1 cellular context compared by ENCODE assay signal in the genomic region with DNA sequence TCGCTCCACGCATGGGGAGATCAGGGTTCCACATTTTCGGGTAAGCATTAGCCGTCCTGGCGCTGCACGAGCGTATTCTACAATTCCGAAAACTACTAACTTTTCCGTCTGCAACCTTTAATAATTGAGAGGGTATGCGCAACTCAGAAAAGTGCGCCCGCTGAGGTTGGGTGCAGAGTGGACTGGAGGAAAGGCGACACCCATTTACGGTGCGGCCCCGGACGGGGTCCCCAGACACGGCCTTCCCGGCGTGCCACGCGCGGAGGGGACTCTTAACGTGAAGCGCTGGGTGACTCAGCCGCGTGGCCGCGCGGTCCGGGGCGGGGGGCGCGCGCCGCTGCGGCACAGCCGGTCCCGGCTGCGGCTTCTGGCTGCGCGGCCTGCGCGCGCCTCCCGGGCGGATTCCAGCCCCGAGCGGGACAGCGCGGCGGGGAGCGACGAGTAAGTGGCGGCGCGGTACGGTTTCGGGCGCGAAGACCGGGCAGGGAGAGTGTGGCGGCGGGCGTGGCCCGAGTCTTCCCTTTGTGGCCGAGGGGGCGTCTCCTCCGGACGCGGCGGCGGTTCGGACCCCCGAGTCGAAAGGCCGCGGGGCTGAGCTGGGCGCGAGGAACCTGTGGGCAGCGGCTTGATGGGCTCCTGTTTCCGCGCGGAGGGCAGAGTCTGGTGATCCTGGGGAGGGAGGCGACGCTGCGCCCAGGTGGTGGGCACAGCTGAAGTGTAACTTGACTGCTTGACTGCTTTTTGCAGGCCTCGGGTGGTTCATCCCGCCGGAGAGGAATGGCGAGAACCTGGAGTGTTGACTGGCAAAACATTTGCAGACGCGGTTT.
TF ChIP-seq lines count a peak whose summit lies in the region.

A gene (plus strand): TSS at position 330 of the 827 bp plus-strand sequence. CDS start 27,098 bp downstream, outside the sequence.
A gene with protein sequence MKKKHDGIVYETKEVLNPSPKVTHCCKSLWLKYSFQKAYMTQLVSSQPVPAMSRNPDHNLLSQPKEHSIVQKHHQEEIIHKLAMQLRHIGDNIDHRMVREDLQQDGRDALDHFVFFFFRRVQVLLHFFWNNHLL (minus strand): TSS at position 184 of the 827 bp plus-strand sequence. CDS start 16,772 bp downstream, outside the sequence.

TF ChIP-seq in K562, 482 proteins besides CTCF, POLR2A, EP300 and RAD21 (continued from another document and continues in another):
- TF ChIP-seq, protein P1, sequence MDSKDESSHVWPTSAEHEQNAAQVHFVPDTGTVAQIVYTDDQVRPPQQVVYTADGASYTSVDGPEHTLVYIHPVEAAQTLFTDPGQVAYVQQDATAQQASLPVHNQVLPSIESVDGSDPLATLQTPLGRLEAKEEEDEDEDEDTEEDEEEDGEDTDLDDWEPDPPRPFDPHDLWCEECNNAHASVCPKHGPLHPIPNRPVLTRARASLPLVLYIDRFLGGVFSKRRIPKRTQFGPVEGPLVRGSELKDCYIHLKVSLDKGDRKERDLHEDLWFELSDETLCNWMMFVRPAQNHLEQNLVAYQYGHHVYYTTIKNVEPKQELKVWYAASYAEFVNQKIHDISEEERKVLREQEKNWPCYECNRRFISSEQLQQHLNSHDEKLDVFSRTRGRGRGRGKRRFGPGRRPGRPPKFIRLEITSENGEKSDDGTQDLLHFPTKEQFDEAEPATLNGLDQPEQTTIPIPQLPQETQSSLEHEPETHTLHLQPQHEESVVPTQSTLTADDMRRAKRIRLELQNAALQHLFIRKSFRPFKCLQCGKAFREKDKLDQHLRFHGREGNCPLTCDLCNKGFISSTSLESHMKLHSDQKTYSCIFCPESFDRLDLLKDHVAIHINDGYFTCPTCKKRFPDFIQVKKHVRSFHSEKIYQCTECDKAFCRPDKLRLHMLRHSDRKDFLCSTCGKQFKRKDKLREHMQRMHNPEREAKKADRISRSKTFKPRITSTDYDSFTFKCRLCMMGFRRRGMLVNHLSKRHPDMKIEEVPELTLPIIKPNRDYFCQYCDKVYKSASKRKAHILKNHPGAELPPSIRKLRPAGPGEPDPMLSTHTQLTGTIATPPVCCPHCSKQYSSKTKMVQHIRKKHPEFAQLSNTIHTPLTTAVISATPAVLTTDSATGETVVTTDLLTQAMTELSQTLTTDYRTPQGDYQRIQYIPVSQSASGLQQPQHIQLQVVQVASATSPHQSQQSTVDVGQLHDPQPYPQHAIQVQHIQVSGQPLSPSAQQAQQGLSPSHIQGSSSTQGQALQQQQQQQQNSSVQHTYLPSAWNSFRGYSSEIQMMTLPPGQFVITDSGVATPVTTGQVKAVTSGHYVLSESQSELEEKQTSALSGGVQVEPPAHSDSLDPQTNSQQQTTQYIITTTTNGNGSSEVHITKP (IDR thresholded peaks at IDR 0.05; ENCODE audit: partially characterized antibody): no peak
- TF ChIP-seq TAF9B (IDR thresholded peaks at IDR 0.05; ENCODE audit: partially characterized antibody) (peak; percentile 92), ZNF766 (CRISPR knock-in tag; conservative IDR thresholded peaks at IDR 0.05) (peak; percentile 96), ZC3H11A (IDR thresholded peaks at IDR 0.05; ENCODE audit: low read depth, low read length) (peak; percentile 80; the same call in 1 of the 2 replicates), GTF2E2 (tag; IDR thresholded peaks at IDR 0.05) (peak; percentile 95), NR2F6 (CRISPR knock-in tag; IDR thresholded peaks at IDR 0.05) (0 out of 2 replicates have a peak, but pooled peaks have one; percentile 55), ZNF75A (CRISPR knock-in tag; IDR thresholded peaks at IDR 0.05) (no peak), NFE2L1 (tag; IDR thresholded peaks at IDR 0.05; ENCODE audit: borderline replicate concordance, low read depth) (no peak), YBX1 (IDR thresholded peaks at IDR 0.05) (no peak), NR3C1 (CRISPR knock-in tag; IDR thresholded peaks at IDR 0.05) (no peak), MECOM (CRISPR knock-in tag; IDR thresholded peaks at IDR 0.05) (no peak), DPF2 (IDR thresholded peaks at IDR 0.05) (peak; percentile 73), ZNF41 (CRISPR knock-in tag; conservative IDR thresholded peaks at IDR 0.05) (no peak), POLR2H (tag; IDR thresholded peaks at IDR 0.05; ENCODE audit: low read depth) (peak; percentile 86), MYNN (IDR thresholded peaks at IDR 0.05) (peak; percentile 100), MYNN (CRISPR knock-in tag; IDR thresholded peaks at IDR 0.05) (peak; percentile 100), ESRRB (CRISPR knock-in tag; IDR thresholded peaks at IDR 0.05; ENCODE audit: borderline replicate concordance) (no peak), TAL1 (IDR thresholded peaks at IDR 0.05) (no peak), TRIM24 (IDR thresholded peaks at IDR 0.05) (no peak), HDGF (IDR thresholded peaks at IDR 0.05) (no peak), ZNF23 (CRISPR knock-in tag; IDR thresholded peaks at IDR 0.05) (no peak), ZNF24 (IDR thresholded peaks at IDR 0.05) (peak; percentile 89), NFXL1 (CRISPR knock-in tag; IDR thresholded peaks at IDR 0.05) (no peak), KDM5B (IDR thresholded peaks at IDR 0.05; ENCODE audit: insufficient replicate concordance, low read depth, low read length) (peak; percentile 96), CBX3 (IDR thresholded peaks at IDR 0.05; ENCODE audit: borderline replicate concordance in 1 of 2, low read length in 2 of 2) (peak in 1 of 2 experiments; percentile 79; a peak in 1 of 3 replicates), ZEB2 (IDR thresholded peaks at IDR 0.05) (no peak), SMC3 (conservative IDR thresholded peaks at IDR 0.05; ENCODE audit: insufficient read depth, low read depth, low read length) (no peak; the same call in 1 of the 2 replicates), FOXA3 (CRISPR knock-in tag; conservative IDR thresholded peaks at IDR 0.05 in 1 of 2, IDR thresholded peaks at IDR 0.05 in 1 of 2) (peak in 1 of 2 experiments; percentile 10; a peak in 1 of 4 replicates), BACH1 (tag; IDR thresholded peaks at IDR 0.05) (peak; percentile 59; the same call in 1 of the 2 replicates), XRCC3 (IDR thresholded peaks at IDR 0.05) (no peak), TEAD1 (CRISPR knock-in tag; IDR thresholded peaks at IDR 0.05) (peak in 1 of 2 experiments; percentile 45; a peak in 1 of 4 replicates), KLF6 (CRISPR knock-in tag; IDR thresholded peaks at IDR 0.05; ENCODE audit: borderline replicate concordance) (0 out of 2 replicates have a peak, but pooled peaks have one; percentile 55), SIX5 (IDR thresholded peaks at IDR 0.05; ENCODE audit: borderline replicate concordance in 1 of 2, insufficient read depth in 1 of 2, low read depth in 1 of 2, low read length in 2 of 2) (no peak), ZC3H8 (IDR thresholded peaks at IDR 0.05) (no peak)
- TF ChIP-seq, protein P2, sequence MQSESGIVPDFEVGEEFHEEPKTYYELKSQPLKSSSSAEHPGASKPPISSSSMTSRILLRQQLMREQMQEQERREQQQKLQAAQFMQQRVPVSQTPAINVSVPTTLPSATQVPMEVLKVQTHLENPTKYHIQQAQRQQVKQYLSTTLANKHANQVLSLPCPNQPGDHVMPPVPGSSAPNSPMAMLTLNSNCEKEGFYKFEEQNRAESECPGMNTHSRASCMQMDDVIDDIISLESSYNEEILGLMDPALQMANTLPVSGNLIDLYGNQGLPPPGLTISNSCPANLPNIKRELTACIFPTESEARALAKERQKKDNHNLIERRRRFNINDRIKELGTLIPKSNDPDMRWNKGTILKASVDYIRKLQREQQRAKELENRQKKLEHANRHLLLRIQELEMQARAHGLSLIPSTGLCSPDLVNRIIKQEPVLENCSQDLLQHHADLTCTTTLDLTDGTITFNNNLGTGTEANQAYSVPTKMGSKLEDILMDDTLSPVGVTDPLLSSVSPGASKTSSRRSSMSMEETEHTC (IDR thresholded peaks at IDR 0.05): no peak
- TF ChIP-seq, protein P3, sequence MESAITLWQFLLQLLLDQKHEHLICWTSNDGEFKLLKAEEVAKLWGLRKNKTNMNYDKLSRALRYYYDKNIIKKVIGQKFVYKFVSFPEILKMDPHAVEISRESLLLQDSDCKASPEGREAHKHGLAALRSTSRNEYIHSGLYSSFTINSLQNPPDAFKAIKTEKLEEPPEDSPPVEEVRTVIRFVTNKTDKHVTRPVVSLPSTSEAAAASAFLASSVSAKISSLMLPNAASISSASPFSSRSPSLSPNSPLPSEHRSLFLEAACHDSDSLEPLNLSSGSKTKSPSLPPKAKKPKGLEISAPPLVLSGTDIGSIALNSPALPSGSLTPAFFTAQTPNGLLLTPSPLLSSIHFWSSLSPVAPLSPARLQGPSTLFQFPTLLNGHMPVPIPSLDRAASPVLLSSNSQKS (CRISPR knock-in tag; IDR thresholded peaks at IDR 0.05): no peak
- TF ChIP-seq, protein P4, sequence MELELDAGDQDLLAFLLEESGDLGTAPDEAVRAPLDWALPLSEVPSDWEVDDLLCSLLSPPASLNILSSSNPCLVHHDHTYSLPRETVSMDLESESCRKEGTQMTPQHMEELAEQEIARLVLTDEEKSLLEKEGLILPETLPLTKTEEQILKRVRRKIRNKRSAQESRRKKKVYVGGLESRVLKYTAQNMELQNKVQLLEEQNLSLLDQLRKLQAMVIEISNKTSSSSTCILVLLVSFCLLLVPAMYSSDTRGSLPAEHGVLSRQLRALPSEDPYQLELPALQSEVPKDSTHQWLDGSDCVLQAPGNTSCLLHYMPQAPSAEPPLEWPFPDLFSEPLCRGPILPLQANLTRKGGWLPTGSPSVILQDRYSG (tag; conservative IDR thresholded peaks at IDR 0.05; ENCODE audit: low read depth): peak; percentile 79; the same call in 1 of the 2 replicates
- TF ChIP-seq, protein P5, sequence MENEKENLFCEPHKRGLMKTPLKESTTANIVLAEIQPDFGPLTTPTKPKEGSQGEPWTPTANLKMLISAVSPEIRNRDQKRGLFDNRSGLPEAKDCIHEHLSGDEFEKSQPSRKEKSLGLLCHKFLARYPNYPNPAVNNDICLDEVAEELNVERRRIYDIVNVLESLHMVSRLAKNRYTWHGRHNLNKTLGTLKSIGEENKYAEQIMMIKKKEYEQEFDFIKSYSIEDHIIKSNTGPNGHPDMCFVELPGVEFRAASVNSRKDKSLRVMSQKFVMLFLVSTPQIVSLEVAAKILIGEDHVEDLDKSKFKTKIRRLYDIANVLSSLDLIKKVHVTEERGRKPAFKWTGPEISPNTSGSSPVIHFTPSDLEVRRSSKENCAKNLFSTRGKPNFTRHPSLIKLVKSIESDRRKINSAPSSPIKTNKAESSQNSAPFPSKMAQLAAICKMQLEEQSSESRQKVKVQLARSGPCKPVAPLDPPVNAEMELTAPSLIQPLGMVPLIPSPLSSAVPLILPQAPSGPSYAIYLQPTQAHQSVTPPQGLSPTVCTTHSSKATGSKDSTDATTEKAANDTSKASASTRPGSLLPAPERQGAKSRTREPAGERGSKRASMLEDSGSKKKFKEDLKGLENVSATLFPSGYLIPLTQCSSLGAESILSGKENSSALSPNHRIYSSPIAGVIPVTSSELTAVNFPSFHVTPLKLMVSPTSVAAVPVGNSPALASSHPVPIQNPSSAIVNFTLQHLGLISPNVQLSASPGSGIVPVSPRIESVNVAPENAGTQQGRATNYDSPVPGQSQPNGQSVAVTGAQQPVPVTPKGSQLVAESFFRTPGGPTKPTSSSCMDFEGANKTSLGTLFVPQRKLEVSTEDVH (IDR thresholded peaks at IDR 0.05; ENCODE audit: low read depth, partially characterized antibody): no peak
- TF ChIP-seq, protein P6, sequence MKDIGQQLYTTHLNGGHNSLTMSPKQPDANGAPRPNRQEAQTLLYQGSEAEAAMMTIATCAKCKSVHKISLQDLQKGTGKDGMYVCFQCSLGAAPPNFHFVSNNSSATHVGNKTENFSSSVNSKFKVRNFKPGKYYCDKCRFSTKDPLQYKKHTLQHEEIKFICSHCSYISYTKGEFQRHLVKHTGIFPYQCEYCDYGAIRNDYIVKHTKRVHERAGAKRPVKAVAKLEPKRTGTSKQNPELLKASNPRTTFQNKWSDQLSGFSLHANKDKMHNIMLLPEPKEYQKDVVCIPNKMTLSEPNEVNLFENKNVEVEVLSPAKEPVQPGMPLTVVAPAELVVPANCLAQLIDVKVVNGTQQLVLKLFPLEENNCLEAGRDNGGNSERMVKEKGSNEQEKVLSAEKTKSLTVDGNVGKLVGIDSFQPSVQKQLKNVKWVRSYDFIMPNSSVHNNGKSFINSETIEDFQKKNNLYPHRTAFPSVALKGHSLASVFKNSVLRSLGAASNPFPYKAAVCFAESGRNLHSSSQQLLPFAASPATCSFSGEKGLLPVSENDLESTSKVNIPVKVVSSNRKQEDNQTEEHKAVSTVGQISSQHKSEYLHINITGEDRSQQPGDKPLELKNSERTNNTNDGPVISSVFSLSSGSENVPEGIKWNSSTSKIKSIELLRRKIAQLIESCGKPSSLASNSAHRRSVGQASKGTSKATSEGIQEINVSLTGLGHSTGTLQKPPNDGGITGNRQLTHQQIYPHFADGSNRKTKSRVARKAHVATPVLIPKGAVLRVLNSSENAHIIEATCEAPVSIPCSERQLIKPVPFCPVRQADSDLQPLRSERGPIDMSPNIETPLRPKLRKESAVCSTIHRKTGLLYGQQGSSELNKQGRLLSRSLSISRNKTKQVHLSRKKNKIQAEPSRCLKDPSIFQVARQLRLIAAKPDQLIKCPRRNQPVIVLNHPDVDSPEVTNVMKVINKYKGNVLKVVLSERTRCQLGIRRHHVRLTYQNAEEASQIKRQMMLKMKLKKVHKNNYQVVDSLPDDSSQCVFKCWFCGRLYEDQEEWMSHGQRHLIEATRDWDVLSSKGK (CRISPR knock-in tag; IDR thresholded peaks at IDR 0.05): no peak
- TF ChIP-seq, protein P7, sequence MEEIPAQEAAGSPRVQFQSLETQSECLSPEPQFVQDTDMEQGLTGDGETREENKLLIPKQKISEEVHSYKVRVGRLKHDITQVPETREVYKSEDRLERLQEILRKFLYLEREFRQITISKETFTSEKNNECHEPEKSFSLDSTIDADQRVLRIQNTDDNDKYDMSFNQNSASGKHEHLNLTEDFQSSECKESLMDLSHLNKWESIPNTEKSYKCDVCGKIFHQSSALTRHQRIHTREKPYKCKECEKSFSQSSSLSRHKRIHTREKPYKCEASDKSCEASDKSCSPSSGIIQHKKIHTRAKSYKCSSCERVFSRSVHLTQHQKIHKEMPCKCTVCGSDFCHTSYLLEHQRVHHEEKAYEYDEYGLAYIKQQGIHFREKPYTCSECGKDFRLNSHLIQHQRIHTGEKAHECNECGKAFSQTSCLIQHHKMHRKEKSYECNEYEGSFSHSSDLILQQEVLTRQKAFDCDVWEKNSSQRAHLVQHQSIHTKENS (CRISPR knock-in tag; IDR thresholded peaks at IDR 0.05): no peak
- TF ChIP-seq, protein P8, sequence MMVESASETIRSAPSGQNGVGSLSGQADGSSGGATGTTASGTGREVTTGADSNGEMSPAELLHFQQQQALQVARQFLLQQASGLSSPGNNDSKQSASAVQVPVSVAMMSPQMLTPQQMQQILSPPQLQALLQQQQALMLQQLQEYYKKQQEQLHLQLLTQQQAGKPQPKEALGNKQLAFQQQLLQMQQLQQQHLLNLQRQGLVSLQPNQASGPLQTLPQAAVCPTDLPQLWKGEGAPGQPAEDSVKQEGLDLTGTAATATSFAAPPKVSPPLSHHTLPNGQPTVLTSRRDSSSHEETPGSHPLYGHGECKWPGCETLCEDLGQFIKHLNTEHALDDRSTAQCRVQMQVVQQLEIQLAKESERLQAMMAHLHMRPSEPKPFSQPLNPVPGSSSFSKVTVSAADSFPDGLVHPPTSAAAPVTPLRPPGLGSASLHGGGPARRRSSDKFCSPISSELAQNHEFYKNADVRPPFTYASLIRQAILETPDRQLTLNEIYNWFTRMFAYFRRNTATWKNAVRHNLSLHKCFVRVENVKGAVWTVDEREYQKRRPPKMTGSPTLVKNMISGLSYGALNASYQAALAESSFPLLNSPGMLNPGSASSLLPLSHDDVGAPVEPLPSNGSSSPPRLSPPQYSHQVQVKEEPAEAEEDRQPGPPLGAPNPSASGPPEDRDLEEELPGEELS (CRISPR knock-in tag; IDR thresholded peaks at IDR 0.05; ENCODE audit: borderline replicate concordance): peak; percentile 74; the same call in 1 of the 2 replicates
